Comparison of ENCODE assay signal across 9 cellular contexts in the genomic region with DNA sequence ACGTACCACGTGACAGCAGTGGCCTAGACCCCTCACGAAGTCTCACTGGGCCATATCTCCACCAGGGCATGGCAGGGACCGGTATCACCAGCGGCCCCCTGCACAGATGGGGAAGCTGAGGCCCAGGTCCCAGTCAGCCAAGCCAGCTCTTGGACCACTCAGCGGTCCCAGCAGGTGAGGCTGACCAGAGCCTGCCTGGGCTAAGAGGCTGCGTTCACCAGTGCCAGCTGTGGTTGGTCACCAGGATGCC. TPM values are rescaled to one million over a fixed set of nuclear protein-coding genes. Genes with fewer than 3 reads are reported as not detected.
DNase-seq lines count a peak whose midpoint lies in the region; ATAC-seq, FAIRE-seq and TF ChIP-seq lines count a peak whose summit lies in the region.
"Had no signal": no experiment of that assay in that cellular context is flagged by ENCODE, and none has a peak within 500 bp of the region (broad histone marks: within the 10 kb centered on the region; RNA-seq: fewer than 3 reads in every experiment).

No MANE protein-coding gene starts in this region.

- RAD21 ChIA-PET in GM12878 (lab: Charles Lee; ENCODE audit: unreplicated experiment), result interaction anchor here (0.7 to 2.1 kb wide), 18 partner anchors 10 to 783 kb away, joined by 3 to 12 read pairs (median 4); partner anchors contain the start of gene OGFR

- no peak for TF ChIP-seq POLR2A in GM12878 (IDR thresholded peaks at IDR 0.05; ENCODE audit: low read depth, low read length)

- peak overlapping the region; percentile 19 to 72 for H3K4me3 ChIP-seq in right atrium auricular region
- H3K4me3 ChIP-seq in GM12878, result peak overlapping the region; percentile 54; the same call in 1 of the 2 replicates
- H3K4me3 ChIP-seq in mononuclear cell (ENCODE audit: low read length), result peak overlapping the region; percentile 32

- 22% methylated on average over 7 of the region's 7 CpGs for WGBS in GM12878 (ENCODE audit: insufficient coverage, insufficient replicate concordance, low lambda C conversion rate, missing lambda C conversion rate)

- TF ChIP-seq CTCF in right atrium auricular region (IDR thresholded peaks at IDR 0.05), result no peak
- no peak for TF ChIP-seq CTCF in GM12878 (IDR thresholded peaks at IDR 0.05 in 2 of 3, conservative IDR thresholded peaks at IDR 0.05 in 1 of 3; ENCODE audit: control insufficient read depth in 2 of 3, extremely low read depth in 1 of 3, insufficient read depth in 1 of 3, low read depth in 3 of 3, low read length in 3 of 3)

- H3K27me3 ChIP-seq in right atrium auricular region (no peaks in the 10 kb centered on the region), GM12878 (replicated peaks in 1 of 2; ENCODE audit: control insufficient read depth in 2 of 2, insufficient read depth in 2 of 2, low read length in 1 of 2) (peaks cover 0 to 1% of the 10 kb centered on the region in 2 experiments; a peak in 2 of 4 replicates), mononuclear cell (ENCODE audit: insufficient read depth, low read length) (no peaks in the 10 kb centered on the region)
- H3K27me3 ChIP-seq: cardiac muscle cell had no signal

- H3K4me1 ChIP-seq in right atrium auricular region (peaks cover 0 to 34% of the 10 kb centered on the region in 2 donors), GM12878 (ENCODE audit: control insufficient read depth, insufficient read depth, low read length) (peaks cover 19% of the 10 kb centered on the region), mononuclear cell (ENCODE audit: insufficient read depth, low read length) (peaks cover 44% of the 10 kb centered on the region)

- peaks cover 5% of the 10 kb centered on the region for H3K36me3 ChIP-seq in right atrium auricular region
- H3K36me3 ChIP-seq in GM12878 (ENCODE audit: control insufficient read depth in 2 of 2, insufficient read depth in 2 of 2, low read length in 1 of 2), result no peaks in the 10 kb centered on the region; a peak in 1 of 4 replicates

- H4K20me1 ChIP-seq in GM12878 (ENCODE audit: control insufficient read depth, insufficient read depth), result no peaks in the 10 kb centered on the region

- no peak for TF ChIP-seq RAD21 in GM12878 (IDR thresholded peaks at IDR 0.05; ENCODE audit: insufficient read depth, low read depth, low read length)

- no TSS peak for BruUV-seq in GM12878 (replicated peaks; lab: Mats Ljungman, UMichigan)

- POLR2A ChIA-PET in GM12878 (lab: Charles Lee), result interaction anchor here (0.5 to 3.1 kb wide), 10 partner anchors 11 to 454 kb away, joined by 3 to 19 read pairs (median 6); partner anchors contain the start of genes OGFR and SLCO4A1

- TF ChIP-seq EP300 in GM12878 (IDR thresholded peaks at IDR 0.05; ENCODE audit: borderline replicate concordance in 1 of 2, control insufficient read depth in 1 of 2, low read depth in 2 of 2, low read length in 2 of 2), result no peak

- in situ Hi-C loops in GM12878 (cut with MboI), result loop anchor here (5.0 to 10.0 kb wide), 3 partner anchors 139 to 291 kb away; no protein-coding TSS in a partner anchor

- intact Hi-C loops in left cardiac atrium (cut with DNase I) (no loop called here), GM12878 (cut with micrococcal nuclease; ENCODE audit: unreplicated experiment) (loop anchor here (2.0 to 5.0 kb wide), 3 partner anchors 175 to 491 kb away; partner anchors contain the start of genes ADRM1 and CABLES2)

- H3K27ac ChIP-seq in right atrium auricular region (peak overlapping the region; percentile 84 to 93), GM12878 (ENCODE audit: control insufficient read depth, insufficient read depth) (peak overlapping the region; percentile 65)
- H3K27ac ChIP-seq: cardiac muscle cell had no signal

- H3K79me2 ChIP-seq in GM12878 (ENCODE audit: control insufficient read depth, insufficient read depth, low read length), result peaks cover 7% of the 10 kb centered on the region

- peak overlapping the region; percentile 98 for H3K4me2 ChIP-seq in GM12878 (ENCODE audit: control insufficient read depth, insufficient read depth)

- H3K9ac ChIP-seq in GM12878 (ENCODE audit: control insufficient read depth, insufficient read depth, low read length), result peak overlapping the region; percentile 74

- SMC1A ChIA-PET in GM12878 (lab: Charles Lee; ENCODE audit: uncharacterized antibody, unreplicated experiment), result interaction anchor here (0.7 to 1.5 kb wide), 4 partner anchors 151 to 383 kb away, joined by 3 to 14 read pairs (median 4); no protein-coding TSS in a partner anchor

- H3K9me3 ChIP-seq in right atrium auricular region (no peaks in the 10 kb centered on the region), GM12878 (replicated peaks; ENCODE audit: control insufficient read depth, insufficient read depth, low read length) (no peaks in the 10 kb centered on the region), mononuclear cell (ENCODE audit: low read depth, low read length) (no peaks in the 10 kb centered on the region)

- FAIRE-seq in GM12878 (lab: Jason Lieb, UNC), result no peak

- no peak for ATAC-seq in left cardiac atrium
- no peak for ATAC-seq in GM12878
- ATAC-seq in HG02852 (IDR thresholded peaks at IDR 0.05; ENCODE audit: unreplicated experiment), result no peak

- DNase-seq in right atrium auricular region (ENCODE audit: low spot score), result no peak
- DNase-seq in left cardiac atrium, result no peak
- DNase-seq in GM12878 (ENCODE audit: low read depth, low spot score), result no peak
- DNase-seq in NAMALWA (ENCODE audit: low spot score), result no peak
- DNase-seq in NCI-H82 (lab: John Stamatoyannopoulos, UW), result no peak
- DNase-seq in germinal center (ENCODE audit: low spot score), result no peak

- H2AFZ ChIP-seq in GM12878 (ENCODE audit: control insufficient read depth, low read depth, low read length), result peak overlapping the region; percentile 94

- CTCF ChIA-PET in GM12878 (lab: Yijun Ruan, JAX), result interaction anchor here (0.9 to 5.0 kb wide), 6 partner anchors 13 to 491 kb away, joined by 3 to 43 read pairs (median 4); partner anchors contain the start of gene ADRM1

RNA-seq across cellular contexts. Expression of gene MRGBP, which starts 2.6 kb away (rescaled TPM):
- total RNA-seq in right atrium auricular region, result 10 to 100 TPM in 1 of 2 donors, 1 to 10 TPM in 1; 8.4 to 11.1 TPM
- total RNA-seq in left cardiac atrium, result 1 to 10 TPM; 8.9 TPM
- 6.9 and 10.2 TPM in 2 replicates for total RNA-seq in GM12878 (2013; cell fraction: nucleolus; rRNA removed)
- 16.0 and 16.3 TPM in 2 replicates for total RNA-seq in GM12878 (2014; rRNA removed)
- total RNA-seq in GM12878 (2014; rRNA removed; fragmentation: Illumina TruSeq; extraction: Trizol), result 10.4 and 12.2 TPM in 2 replicates
- total RNA-seq in GM12878 (2021), result 15.1 and 15.2 TPM in 2 replicates
- polyA plus RNA-seq in GM12878 (2011; ENCODE audit: low read depth), result 4.6 TPM
- polyA plus RNA-seq in GM12878 (2011; rRNA removed), result 10.7 and 12.1 TPM in 2 replicates
- 12.0 and 14.4 TPM in 2 replicates for polyA plus RNA-seq in GM12878 (2011; cell fraction: cytosol; rRNA removed)
- 14.7 and 15.7 TPM in 2 replicates for polyA plus RNA-seq in GM12878 (2011; cell fraction: nucleus; rRNA removed)
- 12.0 and 12.8 TPM in 2 replicates for polyA plus RNA-seq in GM12878 (2012)
- 4.8 and 8.3 TPM in 2 replicates for polyA plus RNA-seq in GM12878 (2014; fragmentation: Illumina TruSeq; extraction: Trizol)
- 1 to 10 TPM; 1.8 to 3.7 TPM for polyA plus RNA-seq in GM12878 (2014; fragmentation: Nextera tagmentation; extraction: Ambion mirVana)
- 14.8 and 14.9 TPM in 2 replicates for polyA plus RNA-seq in GM12878 (2014; rRNA removed)
- polyA plus RNA-seq in GM12878 (2016; fragmentation: Nextera tagmentation; extraction: Ambion mirVana), result 10 to 100 TPM; 17.0 to 17.6 TPM
- polyA minus RNA-seq in GM12878 (2011; rRNA and poly(A)+ RNA removed), result 7.1 and 10.9 TPM in 2 replicates
- 4.4 TPM in 2 replicates for polyA minus RNA-seq in GM12878 (2011; cell fraction: cytosol; rRNA and poly(A)+ RNA removed)
- 6.0 and 6.6 TPM in 2 replicates for polyA minus RNA-seq in GM12878 (2011; cell fraction: nucleus; rRNA and poly(A)+ RNA removed)
- 10.3 TPM for total RNA-seq in mononuclear cell

RNA-seq across cellular contexts. Expression of gene OGFR, which starts 11.0 kb away (rescaled TPM):
- total RNA-seq in right atrium auricular region (10 to 100 TPM; 17.3 to 31.2 TPM), left cardiac atrium (10 to 100 TPM; 23.3 to 23.6 TPM), GM12878 (2014; rRNA removed) (50.5 and 62.1 TPM in 2 replicates), GM12878 (2014; rRNA removed; fragmentation: Illumina TruSeq; extraction: Trizol) (13.9 and 18.1 TPM in 2 replicates), GM12878 (2021) (52.6 and 59.8 TPM in 2 replicates), mononuclear cell (51.5 TPM)
- total RNA-seq in GM12878 (2013; cell fraction: nucleolus; rRNA removed), result 31.0 and 35.8 TPM in 2 replicates
- polyA plus RNA-seq in GM12878 (2011; ENCODE audit: low read depth), result 16.4 TPM
- polyA plus RNA-seq in GM12878 (2011; rRNA removed) (29.0 and 38.7 TPM in 2 replicates), GM12878 (2014; fragmentation: Illumina TruSeq; extraction: Trizol) (11.0 and 19.0 TPM in 2 replicates), GM12878 (2014; fragmentation: Nextera tagmentation; extraction: Ambion mirVana) (1 to 10 TPM in 1 of 2 experiments, under 1 TPM in 1; 0.72 to 1.4 TPM), GM12878 (2014; rRNA removed) (48.1 and 59.3 TPM in 2 replicates), GM12878 (2016; fragmentation: Nextera tagmentation; extraction: Ambion mirVana) (10 to 100 TPM; 16.1 to 35.7 TPM)
- polyA plus RNA-seq in GM12878 (2011; cell fraction: cytosol; rRNA removed), result 39.9 and 64.5 TPM in 2 replicates
- 69.3 and 120 TPM in 2 replicates for polyA plus RNA-seq in GM12878 (2011; cell fraction: nucleus; rRNA removed)
- 26.9 and 34.5 TPM in 2 replicates for polyA plus RNA-seq in GM12878 (2012)
- polyA minus RNA-seq in GM12878 (2011; rRNA and poly(A)+ RNA removed), result 29.5 and 29.8 TPM in 2 replicates
- polyA minus RNA-seq in GM12878 (2011; cell fraction: cytosol; rRNA and poly(A)+ RNA removed), result 17.4 and 20.6 TPM in 2 replicates
- polyA minus RNA-seq in GM12878 (2011; cell fraction: nucleus; rRNA and poly(A)+ RNA removed), result 11.0 and 16.4 TPM in 2 replicates

RNA-seq across cellular contexts. Expression of gene COL9A3, which starts 23.2 kb away (rescaled TPM):
- 1 to 10 TPM; 4.2 to 5.7 TPM for total RNA-seq in right atrium auricular region
- total RNA-seq in left cardiac atrium, result 1 to 10 TPM; 4.0 to 4.7 TPM
- 4.6 and 4.9 TPM in 2 replicates for total RNA-seq in GM12878 (2013; cell fraction: nucleolus; rRNA removed)
- 1.1 and 2.0 TPM in 2 replicates for total RNA-seq in GM12878 (2014; rRNA removed)
- total RNA-seq in GM12878 (2014; rRNA removed; fragmentation: Illumina TruSeq; extraction: Trizol), result 0.51 and 0.63 TPM in 2 replicates
- total RNA-seq in GM12878 (2021), result 0.96 and 1.0 TPM in 2 replicates
- not detected for polyA plus RNA-seq in GM12878 (2011; ENCODE audit: low read depth)
- 1.7 and 2.1 TPM in 2 replicates for polyA plus RNA-seq in GM12878 (2011; rRNA removed)
- 1.7 and 2.2 TPM in 2 replicates for polyA plus RNA-seq in GM12878 (2011; cell fraction: cytosol; rRNA removed)
- 7.7 and 11.8 TPM in 2 replicates for polyA plus RNA-seq in GM12878 (2011; cell fraction: nucleus; rRNA removed)
- polyA plus RNA-seq in GM12878 (2012), result 1.5 and 2.4 TPM in 2 replicates
- polyA plus RNA-seq in GM12878 (2014; fragmentation: Illumina TruSeq; extraction: Trizol), result 0.21 TPM in 1 of 2 replicates, not detected in the other
- polyA plus RNA-seq in GM12878 (2014; fragmentation: Nextera tagmentation; extraction: Ambion mirVana), result under 1 TPM in 1 of 2 experiments, not detected in 1; 0.09 TPM
- 1.2 and 1.4 TPM in 2 replicates for polyA plus RNA-seq in GM12878 (2014; rRNA removed)
- under 1 TPM; 0.13 to 0.29 TPM for polyA plus RNA-seq in GM12878 (2016; fragmentation: Nextera tagmentation; extraction: Ambion mirVana)
- polyA minus RNA-seq in GM12878 (2011; rRNA and poly(A)+ RNA removed), result 0.82 TPM in 1 of 2 replicates, not detected in the other
- 0.53 and 0.62 TPM in 2 replicates for polyA minus RNA-seq in GM12878 (2011; cell fraction: cytosol; rRNA and poly(A)+ RNA removed)
- 1.3 TPM in 1 of 2 replicates, not detected in the other for polyA minus RNA-seq in GM12878 (2011; cell fraction: nucleus; rRNA and poly(A)+ RNA removed)
- not detected for total RNA-seq in mononuclear cell
